In the genomic region with DNA sequence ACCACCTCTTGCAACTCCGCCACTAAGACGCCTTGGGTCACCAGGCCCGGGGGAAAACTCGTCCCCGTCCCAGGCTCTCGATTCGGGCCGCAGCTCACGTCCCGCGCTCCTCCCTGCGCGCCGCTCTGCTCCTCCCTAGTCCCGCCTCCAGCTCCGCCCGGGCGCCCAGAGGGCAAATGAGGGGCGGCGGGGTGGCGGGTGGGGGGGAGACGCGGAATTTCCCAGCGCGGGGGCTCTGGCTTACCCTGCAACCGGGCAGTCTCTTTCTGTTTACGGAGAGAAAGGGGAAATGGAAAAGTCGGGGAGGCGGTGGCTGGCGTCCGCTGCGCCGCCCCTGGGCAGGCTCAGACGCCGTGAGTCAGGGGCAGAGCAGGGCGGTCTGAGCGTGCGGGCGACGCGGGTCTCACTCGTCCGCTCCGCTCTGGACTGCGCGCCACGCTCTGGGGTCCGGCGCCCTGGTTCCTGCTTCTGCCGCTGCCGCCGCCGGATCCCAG, we compare ENCODE assay signal across 8 cellular contexts. TPM values are rescaled to one million over a fixed set of nuclear protein-coding genes. Genes with fewer than 3 reads are reported as not detected.
DNase-seq lines count a peak whose midpoint lies in the region; ATAC-seq and TF ChIP-seq lines count a peak whose summit lies in the region.

A gene (plus strand): TSS at position 406 of the 494 bp plus-strand sequence. CDS start 4,755 bp downstream, outside the sequence.

- H3K36me3 Mint-ChIP-seq in activated naive CD8-positive, alpha-beta T cell treated with anti-CD3 and anti-CD28 coated beads, Interleukin-2, amount 10 ng/mL, durations not matched to agents 7 days and 5 days: peaks cover 26% of the 10 kb centered on the region

- no peaks in the 10 kb centered on the region for H3K36me3 ChIP-seq in parathyroid adenoma (ENCODE audit: control insufficient read depth, insufficient read depth, low read length)
- H3K36me3 ChIP-seq in tibial artery: peaks cover under 1 to 2% (median 1%) of the 10 kb centered on the region in 3 donors

- peak within 1 kb of the TSS; percentile 81 for H2AFZ ChIP-seq in parathyroid adenoma

- ATAC-seq in GM21619 (IDR thresholded peaks at IDR 0.05; ENCODE audit: unreplicated experiment) (peak; percentile 59), Right ventricle myocardium superior (ENCODE audit: poor library complexity) (peak; percentile 91)
- ATAC-seq in activated naive CD8-positive, alpha-beta T cell treated with anti-CD3 and anti-CD28 coated beads, Interleukin-2, amount 10 ng/mL, durations not matched to agents 7 days and 5 days (ENCODE audit: low read depth): peak; percentile 74

- peak within 1 kb of the TSS; percentile 87 for H3K4me3 Mint-ChIP-seq in activated naive CD8-positive, alpha-beta T cell treated with anti-CD3 and anti-CD28 coated beads, Interleukin-2, amount 10 ng/mL, durations not matched to agents 7 days and 5 days

- H3K4me3 ChIP-seq in Jurkat, Clone E6-1 (ENCODE audit: low read length): peak within 1 kb of the TSS; percentile 61
- H3K4me3 ChIP-seq in parathyroid adenoma (ENCODE audit: low read depth, low read length): peak within 1 kb of the TSS; percentile 72
- H3K4me3 ChIP-seq in tibial artery: peak within 1 kb of the TSS; percentile 69 to 87

- H3K27me3 ChIP-seq in parathyroid adenoma (ENCODE audit: control insufficient read depth, insufficient read depth, low read length): no peaks in the 10 kb centered on the region
- no peaks in the 10 kb centered on the region for H3K27me3 ChIP-seq in tibial artery

- H3K4me1 ChIP-seq in parathyroid adenoma (peaks cover 26% of the 10 kb centered on the region), tibial artery (peaks cover 0 to 58% (median 17%) of the 10 kb centered on the region in 4 donors)

- peak within 1 kb of the TSS; percentile 94 for H3K4me2 ChIP-seq in parathyroid adenoma (ENCODE audit: low read length)

- H3K27ac Mint-ChIP-seq in activated naive CD8-positive, alpha-beta T cell treated with anti-CD3 and anti-CD28 coated beads, Interleukin-2, amount 10 ng/mL, durations not matched to agents 7 days and 5 days: peak within 1 kb of the TSS; percentile 87

- H3K9ac ChIP-seq in parathyroid adenoma: peak within 1 kb of the TSS; percentile 87

- H3K9me3 Mint-ChIP-seq in activated naive CD8-positive, alpha-beta T cell treated with anti-CD3 and anti-CD28 coated beads, Interleukin-2, amount 10 ng/mL, durations not matched to agents 7 days and 5 days: no peaks in the 10 kb centered on the region

- peaks cover 48% of the 10 kb centered on the region for H3K4me1 Mint-ChIP-seq in activated naive CD8-positive, alpha-beta T cell treated with anti-CD3 and anti-CD28 coated beads, Interleukin-2, amount 10 ng/mL, durations not matched to agents 7 days and 5 days

- TF ChIP-seq CTCF in parathyroid adenoma (IDR thresholded peaks at IDR 0.05): no peak
- TF ChIP-seq CTCF in tibial artery (IDR thresholded peaks at IDR 0.05): no peak

- no peaks in the 10 kb centered on the region for H3K27me3 Mint-ChIP-seq in activated naive CD8-positive, alpha-beta T cell treated with anti-CD3 and anti-CD28 coated beads, Interleukin-2, amount 10 ng/mL, durations not matched to agents 7 days and 5 days

- POLR2A ChIA-PET in activated naive CD8-positive, alpha-beta T cell treated with anti-CD3 and anti-CD28 coated beads, Interleukin-2, amount 10 ng/mL, durations not matched to agents 7 days and 5 days (lab: Charles Lee): interaction anchor here (0.6 to 3.5 kb wide), 17 partner anchors 9 to 103 kb away, joined by 3 to 69 read pairs (median 5); no protein-coding TSS in a partner anchor

- no peaks in the 10 kb centered on the region for H3K79me2 ChIP-seq in parathyroid adenoma

- intact Hi-C loops in Right ventricle myocardium superior (cut with DNase I) (no loop called here), tibial artery (cut with DNase I; ENCODE audit: low total_unique reads) (no loop called here)

- H3K9me3 ChIP-seq in parathyroid adenoma (ENCODE audit: control insufficient read depth, low read length) (no peaks in the 10 kb centered on the region), tibial artery (no peaks in the 10 kb centered on the region)

- DNase-seq in ELF-1 (ENCODE audit: low read depth, low spot score): peak; percentile 91
- DNase-seq in Jurkat, Clone E6-1 (ENCODE audit: low read depth, low spot score): peak; percentile 39
- peak; percentile 88 for DNase-seq in SW480 (ENCODE audit: low spot score)
- peak; percentile 86 for DNase-seq in activated naive CD8-positive, alpha-beta T cell treated with anti-CD3 and anti-CD28 coated beads, Interleukin-2, amount 10 ng/mL, durations not matched to agents 7 days and 5 days
- DNase-seq in Right ventricle myocardium superior: peak; percentile 96
- peak; percentile 93 to 97 for DNase-seq in tibial artery

- H3K27ac ChIP-seq in parathyroid adenoma: peak within 1 kb of the TSS; percentile 97
- peak within 1 kb of the TSS; percentile 97 to 98 for H3K27ac ChIP-seq in tibial artery

RNA-seq across cellular contexts. Expression of the gene that starts here (rescaled TPM):
- 1.1 TPM for polyA plus RNA-seq in Jurkat, Clone E6-1 (2012; ENCODE audit: insufficient read depth, insufficient read length)
- total RNA-seq in activated naive CD8-positive, alpha-beta T cell treated with anti-CD3 and anti-CD28 coated beads, Interleukin-2, amount 10 ng/mL, durations not matched to agents 7 days and 5 days: 10 to 100 TPM; 27.7 to 28.3 TPM
- 7.3 TPM for total RNA-seq in Right ventricle myocardium superior

Comparison
In these comparisons a context has a peak if more than half of its experiments do, and no peak if none do; other contexts are left out.
1. Peak in every context shown above with its lines: DNase-seq, ATAC-seq, H3K4me3 ChIP-seq and H3K27ac ChIP-seq.
2. DNase-seq: peak in every context shown above with its lines; median percentile 96 in Right ventricle myocardium superior; 95 in tibial artery; 91 in ELF-1; 88 in SW480; 86 in activated naive CD8-positive, alpha-beta T cell treated with anti-CD3 and anti-CD28 coated beads, Interleukin-2, amount 10 ng/mL, durations not matched to agents 7 days and 5 days; 39 in Jurkat, Clone E6-1.